Comparison of ENCODE assay signal across 29 cellular contexts in the genomic region with DNA sequence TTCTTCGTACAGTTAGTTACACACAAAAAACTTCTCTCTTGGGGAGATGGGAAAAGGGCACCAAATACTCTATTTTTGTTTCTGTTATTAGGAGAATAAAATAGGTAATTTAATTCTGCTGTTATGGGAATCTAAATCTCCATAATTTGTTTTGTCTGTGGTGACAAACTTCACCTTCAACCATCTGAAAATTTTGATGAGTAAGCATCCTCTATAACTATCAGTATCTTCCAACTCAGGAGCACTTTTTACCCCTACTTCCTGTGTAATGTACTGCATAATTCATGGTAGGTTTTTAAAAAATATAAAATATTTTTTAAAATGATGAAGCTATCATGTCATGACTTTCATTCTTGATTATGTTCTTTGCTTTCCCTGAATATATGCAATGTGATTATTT. TPM values are rescaled to one million over a fixed set of nuclear protein-coding genes. Genes with fewer than 3 reads are reported as not detected.
"Had no signal": no experiment of that assay in that cellular context is flagged by ENCODE, and none has a peak within 500 bp of the region (broad histone marks: within the 10 kb centered on the region; RNA-seq: fewer than 3 reads in every experiment).

No MANE protein-coding gene starts in this region.

- ATAC-seq: natural killer cell; psoas muscle; right cardiac atrium; sciatic nerve; stimulated activated memory B cell treated with anti-CD40 and anti-IgM and Interleukin-4, amounts not matched to agents 10 μg/mL and 1 μg/mL and 100 μg/mL, for 72 hours; stimulated activated naive CD8-positive, alpha-beta T cell treated with anti-CD3 and anti-CD28 coated beads, Interleukin-15, amount 100 ng/mL, for 72 hours; stimulated activated naive CD8-positive, alpha-beta T cell treated with anti-CD3 and anti-CD28 coated beads, Interleukin-15, Interleukin-2, amounts not matched to agents 100 U/mL and 50 U/mL, for 24 hours; upper lobe of right lung had no signal

- H3K79me2 ChIP-seq: parathyroid adenoma had no signal

- H3K9me3 ChIP-seq: ovary, psoas muscle, suprapubic skin, testis, tibial artery, transverse colon, upper lobe of right lung, uterus had no signal

- H3K4me3 ChIP-seq: neural progenitor cell, ovary, psoas muscle, skin epidermis, smooth muscle cell, spleen, suprapubic skin, testis, tibial artery, transverse colon, upper lobe of right lung, uterus had no signal

- H3K4me2 ChIP-seq: neural progenitor cell, smooth muscle cell had no signal

- H3K27me3 ChIP-seq: neural progenitor cell, ovary, spleen, suprapubic skin, testis, tibial artery, transverse colon, upper lobe of right lung, uterus had no signal

- H2AFZ ChIP-seq: neural progenitor cell, parathyroid adenoma had no signal

- H3K36me3 ChIP-seq: neural progenitor cell, ovary, spleen, suprapubic skin, tibial artery, transverse colon, upper lobe of right lung, uterus had no signal

- H3K27ac ChIP-seq: neural progenitor cell, ovary, parathyroid adenoma, psoas muscle, skin epidermis, spleen, suprapubic skin, testis, tibial artery, transverse colon, upper lobe of right lung, uterus had no signal

- H3K4me1 ChIP-seq: neural progenitor cell, parathyroid adenoma, psoas muscle, spleen, suprapubic skin, testis, tibial artery, transverse colon, upper lobe of right lung, uterus had no signal

- DNase-seq: natural killer cell; occipital lobe; ovary; posterior cingulate gyrus; psoas muscle; right cardiac atrium; spleen; stimulated activated CD4-positive, alpha-beta T cell treated with anti-CD3 and anti-CD28 coated beads, Interleukin-12 subunit alpha, Interleukin-12 subunit beta, amount 100 ng/mL, for 4 hours; stimulated activated CD4-positive, alpha-beta T cell treated with anti-CD3 and anti-CD28 coated beads, Interleukin-1b, Interleukin-23, amount 100 ng/mL, for 48 hours; stimulated activated CD4-positive, alpha-beta T cell treated with anti-CD3 and anti-CD28 coated beads, Interleukin-4, amount 100 ng/mL, for 1 hour; stimulated activated CD4-positive, alpha-beta T cell treated with anti-CD3 and anti-CD28 coated beads, Interleukin-4, amount 100 ng/mL, for 4 hours; stimulated activated CD8-positive, alpha-beta memory T cell treated with anti-CD3 and anti-CD28 coated beads, Interleukin-4, amount 100 ng/mL, for 48 hours; stimulated activated naive CD4-positive, alpha-beta T cell; stimulated activated naive CD8-positive, alpha-beta T cell treated with anti-CD3 and anti-CD28 coated beads, Interleukin-15, amount 100 ng/mL, for 72 hours; stimulated activated naive CD8-positive, alpha-beta T cell treated with anti-CD3 and anti-CD28 coated beads, Interleukin-15, Interleukin-2, amounts not matched to agents 100 U/mL and 50 U/mL, for 24 hours; substantia nigra; testis; tibial artery; transverse colon; upper lobe of right lung; uterus had no signal

- H3K9ac ChIP-seq: neural progenitor cell, parathyroid adenoma had no signal

RNA-seq across cellular contexts. Expression of a gene that starts 33.6 kb away (rescaled TPM):
- total RNA-seq: natural killer cell, renal cortical epithelial cell, right cardiac atrium, suprapubic skin, transverse colon, upper lobe of right lung had no signal
- polyA plus RNA-seq: spleen had no signal
